ENCODE assay signal across 20 cellular contexts in the genomic region with DNA sequence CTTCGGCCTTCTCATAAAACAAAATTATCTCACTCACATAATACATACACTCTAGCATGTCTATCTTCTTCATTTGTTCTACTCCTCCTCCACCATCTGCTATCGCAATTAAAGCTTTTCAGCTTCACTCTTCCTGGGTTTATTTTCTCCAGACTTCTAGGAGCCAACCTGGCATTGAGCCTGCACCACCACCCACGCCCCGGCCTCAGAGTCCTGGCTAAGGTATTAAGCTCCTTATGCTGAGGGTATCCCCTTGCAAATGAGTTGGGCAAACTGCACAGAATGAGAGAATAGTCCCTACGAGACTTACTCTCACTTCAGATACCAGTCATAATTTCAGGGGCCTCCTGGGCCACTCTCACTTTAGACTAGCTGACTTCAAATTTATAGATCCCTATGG.
"Had no signal": no experiment of that assay in that cellular context is flagged by ENCODE, and none has a peak within 500 bp of the region (broad histone marks: within the 10 kb centered on the region; RNA-seq: fewer than 3 reads in every experiment).

No MANE protein-coding gene starts in this region.

- ATAC-seq: activated CD4-positive, CD25-positive, alpha-beta regulatory T cell treated with anti-CD3 and anti-CD28 coated beads, Interleukin-2, amount 50 U/mL, for 24 hours; activated CD8-positive, alpha-beta T cell treated with anti-CD3 and anti-CD28 coated beads, Interleukin-2, amount 10 ng/mL, durations not matched to agents 7 days and 5 days; left colon; natural killer cell; sciatic nerve; stimulated activated effector memory CD8-positive, alpha-beta T cell treated with anti-CD3 and anti-CD28 coated beads, Interleukin-12 subunit alpha, Interleukin-12 subunit beta, amount 100 ng/mL, for 72 hours; upper lobe of right lung had no signal

- H3K9me3 ChIP-seq: ovary, upper lobe of right lung had no signal

- H3K4me3 ChIP-seq: coronary artery, lung, ovary, smooth muscle cell, upper lobe of right lung had no signal

- H3K27ac ChIP-seq: coronary artery, ovary, upper lobe of right lung had no signal

- H3K27me3 ChIP-seq: ovary, upper lobe of right lung had no signal

- DNase-seq: activated CD4-positive, alpha-beta T cell treated with anti-CD3 and anti-CD28 coated beads, Interleukin-2, amount 10 ng/mL, durations not matched to agents 7 days and 5 days; activated CD8-positive, alpha-beta T cell treated with anti-CD3 and anti-CD28 coated beads, Interleukin-2, amount 10 ng/mL, durations not matched to agents 7 days and 5 days; activated naive CD4-positive, alpha-beta T cell treated with Interleukin-2 at 50 U/mL for 16 hours; activated T-cell treated with anti-CD3 and anti-CD28 coated beads, Interleukin-2, amount 50 U/mL, for 24 hours; caudate nucleus; erythroblast; foreskin melanocyte; glutamatergic neuron; hippocampal formation; left colon; natural killer cell; ovary; stimulated activated CD4-positive, alpha-beta T cell treated with anti-CD3 and anti-CD28 coated beads, Interleukin-4, amount 100 ng/mL, for 24 hours; upper lobe of right lung had no signal

- H3K36me3 ChIP-seq: ovary, upper lobe of right lung had no signal

- H3K4me1 ChIP-seq: upper lobe of right lung had no signal
